15 cellular contexts compared by ENCODE assay signal in the genomic region with DNA sequence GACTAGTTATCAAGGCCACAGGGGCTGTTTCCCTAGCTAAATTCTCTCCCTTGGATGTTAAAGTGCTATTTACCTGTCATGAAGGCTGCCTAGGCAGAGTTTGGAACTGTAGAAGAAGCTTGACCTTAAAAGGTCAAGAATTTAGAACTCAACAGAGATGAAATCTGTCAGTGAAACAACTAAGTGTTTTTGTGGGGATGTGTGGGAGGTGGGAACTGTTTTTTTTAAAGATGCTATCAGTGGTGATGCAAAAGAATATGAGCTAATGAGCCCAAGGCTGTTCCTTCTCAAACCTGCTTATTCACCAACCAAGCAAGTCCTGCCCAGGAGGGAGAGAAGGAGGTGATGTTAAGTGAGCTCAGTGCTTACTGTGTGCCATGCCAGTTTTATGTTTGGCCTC. TPM values are rescaled to one million over a fixed set of nuclear protein-coding genes. Genes with fewer than 3 reads are reported as not detected.
A peak's percentile ranks its signal among the peaks of the same experiment; 100 is the strongest.
DNase-seq lines count a peak whose midpoint lies in the region; ATAC-seq and TF ChIP-seq lines count a peak whose summit lies in the region.
"Had no signal": no experiment of that assay in that cellular context is flagged by ENCODE, and none has a peak within 500 bp of the region (broad histone marks: within the 10 kb centered on the region; RNA-seq: fewer than 3 reads in every experiment).

No MANE protein-coding gene starts in this region.

- DNase-seq in ELF-1 (ENCODE audit: low read depth, low spot score) (peak; percentile 73), GM20000 (ENCODE audit: low spot score) (peak; percentile 18), adipocyte (ENCODE audit: low read depth) (peak; percentile 40), islet precursor cell (peak; percentile 93), NCI-H526 (lab: John Stamatoyannopoulos, UW) (no peak), left colon (no peak)
- DNase-seq: activated CD4-positive, alpha-beta memory T cell treated with anti-CD3 and anti-CD28 coated beads, Interleukin-2, amount 10 ng/mL, durations not matched to agents 7 days and 5 days; activated naive CD8-positive, alpha-beta T cell treated with anti-CD3 and anti-CD28 coated beads, Interleukin-2, amount 10 ng/mL, durations not matched to agents 7 days and 5 days; C1 segment of cervical spinal cord; dermis blood vessel endothelial cell; naive thymus-derived CD4-positive, alpha-beta T cell; PC-3 had no signal

- ATAC-seq in GM18519 (IDR thresholded peaks at IDR 0.05; ENCODE audit: low FRiP score, unreplicated experiment) (no peak), GM19455 (IDR thresholded peaks at IDR 0.05; ENCODE audit: unreplicated experiment) (no peak), left colon (no peak)
- ATAC-seq: naive thymus-derived CD4-positive, alpha-beta T cell; PC-3 had no signal

- no peaks in the 10 kb centered on the region for H3K27me3 ChIP-seq in adipocyte (replicated peaks; ENCODE audit: control insufficient read depth, insufficient read depth, low read length)

- intact Hi-C loops in left colon (cut with DNase I, micrococcal nuclease) = no loop called here

- H3K4me3 ChIP-seq in adipocyte (ENCODE audit: low read length) = no peak overlapping the region
- H3K4me3 ChIP-seq: thoracic aorta had no signal

- H3K4me1 ChIP-seq in adipocyte (ENCODE audit: control insufficient read depth, insufficient read depth, low read length) = peaks cover 10% of the 10 kb centered on the region

- no peak for TF ChIP-seq CTCF in GM20000 (IDR thresholded peaks at IDR 0.05; ENCODE audit: extremely low read depth, missing control alignments)

- no peak overlapping the region for H3K9ac ChIP-seq in adipocyte (ENCODE audit: low read length)

- no peaks in the 10 kb centered on the region for H3K9me3 ChIP-seq in adipocyte (ENCODE audit: control insufficient read depth, low read length)
- H3K9me3 ChIP-seq: thoracic aorta had no signal

- no peaks in the 10 kb centered on the region for H3K36me3 ChIP-seq in adipocyte (ENCODE audit: control insufficient read depth, insufficient read depth, low read length, severe bottlenecking)
- H3K36me3 ChIP-seq: thoracic aorta had no signal

RNA-seq across cellular contexts. Expression of a gene that starts 40.8 kb away (rescaled TPM):
- total RNA-seq in left colon = 10 to 100 TPM; 26.6 to 27.0 TPM

RNA-seq across cellular contexts. Expression of a gene that starts 42.0 kb away (rescaled TPM):
- 10 to 100 TPM; 47.4 to 57.1 TPM for total RNA-seq in left colon

Comparison
In these comparisons a context has a peak if more than half of its experiments do, and no peak if none do; other contexts are left out.
1. DNase-seq: peak in ELF-1 (single experiment), GM20000 (single experiment), adipocyte (single experiment) and islet precursor cell (single experiment); none in NCI-H526 (0 of 2) and left colon (0 of 2).